Comparison of ENCODE assay signal across 9 cellular contexts in the genomic region with DNA sequence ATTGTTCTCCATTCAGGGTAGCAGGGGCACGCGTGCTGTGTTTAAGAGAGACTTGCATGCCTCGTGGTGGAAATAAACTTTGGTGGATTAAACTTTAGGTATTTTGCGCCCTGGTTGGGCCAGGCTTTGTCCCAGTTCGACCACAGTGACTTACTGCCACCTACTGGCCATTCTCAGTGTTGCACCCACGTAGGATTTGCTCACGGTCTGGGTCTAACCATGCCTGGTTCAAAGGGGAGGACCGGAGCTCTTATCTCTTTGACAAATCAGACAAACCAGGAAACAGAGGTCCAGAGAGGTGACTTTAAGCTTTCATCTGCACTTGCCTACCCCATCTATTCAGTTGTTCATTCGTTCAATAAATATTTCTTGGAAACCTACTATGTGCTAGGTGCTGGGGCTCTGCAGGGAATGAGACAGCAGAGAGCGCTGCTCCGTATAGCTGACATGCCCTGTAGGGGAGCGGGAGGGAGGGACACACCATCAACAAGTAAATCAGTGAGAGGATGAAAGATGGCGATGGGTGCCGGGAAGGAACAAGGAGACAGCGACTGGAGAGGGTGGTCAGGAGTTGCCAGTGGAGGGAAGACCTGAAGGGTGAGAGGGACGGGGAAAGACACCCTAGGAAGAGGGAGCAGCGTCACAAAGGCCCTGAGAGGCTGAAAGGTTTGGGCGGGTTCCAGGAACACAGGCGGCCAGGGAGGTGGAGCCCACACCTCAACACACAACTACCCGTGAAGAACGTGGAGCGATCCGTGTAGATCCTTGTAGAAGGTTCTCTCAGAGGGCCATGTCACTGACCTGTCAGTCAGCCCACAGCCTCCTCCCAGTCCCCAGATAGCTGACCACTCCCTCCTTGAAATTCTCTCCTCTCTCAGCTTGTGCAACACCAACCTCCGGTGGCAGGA. TPM values are rescaled to one million over a fixed set of nuclear protein-coding genes. Genes with fewer than 3 reads are reported as not detected.
DNase-seq lines count a peak whose midpoint lies in the region; ATAC-seq and TF ChIP-seq lines count a peak whose summit lies in the region.
"Had no signal": no experiment of that assay in that cellular context is flagged by ENCODE, and none has a peak within 500 bp of the region (broad histone marks: within the 10 kb centered on the region; RNA-seq: fewer than 3 reads in every experiment).

No MANE protein-coding gene starts in this region.

- ATAC-seq in HG03354 (IDR thresholded peaks at IDR 0.05; ENCODE audit: poor library complexity, severe bottlenecking, unreplicated experiment) = peak; percentile 67
- ATAC-seq in left lobe of liver = peak; percentile 98

- peak; percentile 83 for TF ChIP-seq CTCF in AG09319 (IDR thresholded peaks at IDR 0.05; ENCODE audit: low read depth, low read length)

- peak; percentile 60 for DNase-seq in AG09319 (ENCODE audit: extremely low read depth, low read depth)
- DNase-seq in NCI-H460 (ENCODE audit: extremely low read depth, low read depth) = peak; percentile 75
- peak; percentile 68 to 88 for DNase-seq in activated CD4-positive, alpha-beta T cell treated with anti-CD3 and anti-CD28 coated beads for 4 hours
- peak; percentile 82 for DNase-seq in dedifferentiated amniotic fluid mesenchymal stem cell (ENCODE audit: extremely low spot score)
- peak; percentile 86 for DNase-seq in left lobe of liver (ENCODE audit: low spot score)
- peak; percentile 90 for DNase-seq in stimulated activated CD4-positive, alpha-beta T cell treated with anti-CD3 and anti-CD28 coated beads, Interleukin-4, amount 100 ng/mL, for 24 hours

- in situ Hi-C loops in GM18951 (cut with MboI; ENCODE audit: low sequenced_read_pairs, unreplicated experiment) = loop anchor here (10.0 kb wide), 1 partner anchor 124 kb away; no protein-coding TSS in a partner anchor

- peak; percentile 43 for TF ChIP-seq POLR2A in GM18951 (IDR thresholded peaks at IDR 0.05; ENCODE audit: extremely low read depth, insufficient read depth, insufficient read length)

RNA-seq across cellular contexts. Expression of gene TINAGL1, which starts 27.2 kb away (rescaled TPM):
- 0.27 TPM in 1 of 2 replicates, not detected in the other for total RNA-seq in NCI-H460 (2014; rRNA removed; shearing (Covaris generic))
- polyA plus RNA-seq in NCI-H460 (2014; cell fraction: nucleus; rRNA removed) = 2.8 TPM in 1 of 2 replicates, not detected in the other
- total RNA-seq in left lobe of liver = 12.0 TPM
- polyA plus RNA-seq: IgD-negative memory B cell had no signal

Comparison
In these comparisons a context has a peak if more than half of its experiments do, and no peak if none do; other contexts are left out.
1. Peak in every context shown above with its lines: DNase-seq and ATAC-seq.
2. RNA of gene TINAGL1, which starts 27.2 kb away (total RNA-seq): 12.0 TPM in left lobe of liver (single experiment); 0.27 TPM in NCI-H460; every median in the first group is over 10 times any median in the second.